Comparison of ENCODE assay signal across 13 cellular contexts in the genomic region with DNA sequence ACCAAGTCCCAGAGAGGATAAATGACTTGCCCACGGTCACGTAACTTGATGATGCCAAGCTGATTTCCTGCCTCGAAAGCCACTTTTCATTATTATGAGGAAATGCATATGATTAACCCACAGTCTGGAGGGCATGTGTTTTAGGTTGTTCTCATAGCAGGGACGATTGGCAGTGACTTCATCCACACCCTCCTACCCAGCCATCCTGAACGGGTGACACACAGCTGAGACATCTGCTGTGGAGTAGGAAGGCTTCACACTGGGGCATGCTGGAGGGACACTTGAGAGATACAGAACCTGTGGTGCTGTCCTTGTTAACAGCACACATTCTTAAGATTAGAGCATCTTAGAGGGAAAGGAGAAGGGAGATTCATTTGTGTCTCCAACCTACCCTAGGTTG.
DNase-seq lines count a peak whose midpoint lies in the region; ATAC-seq, FAIRE-seq and TF ChIP-seq lines count a peak whose summit lies in the region.
"Had no signal": no experiment of that assay in that cellular context is flagged by ENCODE, and none has a peak within 500 bp of the region (broad histone marks: within the 10 kb centered on the region; RNA-seq: fewer than 3 reads in every experiment).

No MANE protein-coding gene starts in this region.

- H2BK15ac ChIP-seq in mesendoderm (replicated peaks; ENCODE audit: low read depth), result no peak overlapping the region
- H2BK15ac ChIP-seq in neuronal stem cell (ENCODE audit: low read length), result no peak overlapping the region

- H3K27ac ChIP-seq in mesendoderm (ENCODE audit: low read depth, low read length) (no peak overlapping the region), neuronal stem cell (replicated peaks; ENCODE audit: low read length) (no peak overlapping the region)
- H3K27ac ChIP-seq: HL-60 had no signal

- peaks cover 0 to 7% (median 4%) of the 10 kb centered on the region in 7 donors for H3K9me3 Mint-ChIP-seq in CD14-positive monocyte
- H3K9me3 Mint-ChIP-seq in activated CD8-positive, alpha-beta T cell treated with anti-CD3 and anti-CD28 coated beads for 36 hours, result no peaks in the 10 kb centered on the region

- no peaks in the 10 kb centered on the region for H3K36me3 ChIP-seq in mesendoderm (ENCODE audit: control insufficient read depth, insufficient read depth, low read length)
- H3K36me3 ChIP-seq in neuronal stem cell (replicated peaks in 1 of 2; ENCODE audit: control insufficient read depth in 2 of 2, insufficient read depth in 2 of 2, low read length in 2 of 2), result no peaks in the 10 kb centered on the region
- H3K36me3 ChIP-seq: prostate gland had no signal

- H4K5ac ChIP-seq in mesendoderm (ENCODE audit: low read length), result no peak overlapping the region

- CTCF ChIA-PET in activated CD8-positive, alpha-beta T cell treated with anti-CD3 and anti-CD28 coated beads for 36 hours (lab: Charles Lee), result no interaction called here

- H3K4me3 Mint-ChIP-seq in CD14-positive monocyte, result peak overlapping the region in 1 of 2 donors; percentile 58
- H3K4me3 Mint-ChIP-seq in activated CD8-positive, alpha-beta T cell treated with anti-CD3 and anti-CD28 coated beads for 36 hours, result no peak overlapping the region
- H3K4me3 Mint-ChIP-seq: brain had no signal

- no peak overlapping the region for H3K23ac ChIP-seq in mesendoderm (ENCODE audit: low read length)
- no peak overlapping the region for H3K23ac ChIP-seq in neuronal stem cell (ENCODE audit: low read depth, low read length, poor library complexity)

- no peak overlapping the region for H3K18ac ChIP-seq in mesendoderm (ENCODE audit: low read length)
- no peak overlapping the region for H3K18ac ChIP-seq in neuronal stem cell (ENCODE audit: low read length)

- H3K27ac Mint-ChIP-seq in CD14-positive monocyte, result peak overlapping the region in 5 of 7 donors; percentile 4 to 75 (median 33)
- peak overlapping the region; percentile 12 for H3K27ac Mint-ChIP-seq in activated CD8-positive, alpha-beta T cell treated with anti-CD3 and anti-CD28 coated beads for 36 hours
- H3K27ac Mint-ChIP-seq: brain had no signal

- H2AK5ac ChIP-seq in mesendoderm (ENCODE audit: low read length) (no peak overlapping the region), neuronal stem cell (ENCODE audit: low read depth, low read length) (no peak overlapping the region)

- peak; percentile 94 for ATAC-seq in activated CD8-positive, alpha-beta T cell treated with anti-CD3 and anti-CD28 coated beads for 36 hours
- ATAC-seq in GM21447 (IDR thresholded peaks at IDR 0.05; ENCODE audit: unreplicated experiment), result no peak

- no CpG with 5 or more reads among the region's 5 CpGs for WGBS in mesendoderm (ENCODE audit: extremely low coverage, insufficient coverage, low lambda C conversion rate)
- WGBS in neuronal stem cell (ENCODE audit: extremely low coverage in 2 of 2, insufficient read length in 2 of 2, insufficient replicate concordance in 1 of 2), 2 donors, result no CpG with 5 or more reads among the region's 5 CpGs

- H3K4me1 Mint-ChIP-seq in CD14-positive monocyte, result peaks cover 20% of the 10 kb centered on the region
- peaks cover 19% of the 10 kb centered on the region for H3K4me1 Mint-ChIP-seq in activated CD8-positive, alpha-beta T cell treated with anti-CD3 and anti-CD28 coated beads for 36 hours (ENCODE audit: low read depth)
- H3K4me1 Mint-ChIP-seq: brain had no signal

- no peak overlapping the region for H3K14ac ChIP-seq in neuronal stem cell (ENCODE audit: low read length)

- no peak for TF ChIP-seq CTCF in CD14-positive monocyte (IDR thresholded peaks at IDR 0.05)
- no peak for TF ChIP-seq CTCF in activated CD8-positive, alpha-beta T cell treated with anti-CD3 and anti-CD28 coated beads for 36 hours (IDR thresholded peaks at IDR 0.05)

- H2BK5ac ChIP-seq in mesendoderm (ENCODE audit: low read length), result no peak overlapping the region
- no peak overlapping the region for H2BK5ac ChIP-seq in neuronal stem cell (ENCODE audit: low read length)

- H3K27me3 ChIP-seq in mesendoderm (ENCODE audit: insufficient read depth, low read length, poor library complexity) (no peaks in the 10 kb centered on the region), neuronal stem cell (ENCODE audit: control insufficient read depth in 3 of 3, insufficient read depth in 3 of 3, low read depth in 1 of 3, low read length in 3 of 3) (no peaks in the 10 kb centered on the region)

- H3K9ac ChIP-seq in mesendoderm (ENCODE audit: low read length) (no peak overlapping the region), neuronal stem cell (ENCODE audit: low read depth, low read length, poor library complexity) (no peak overlapping the region)

- peaks cover 2% of the 10 kb centered on the region in 2 donors for H3K36me3 Mint-ChIP-seq in CD14-positive monocyte
- no peaks in the 10 kb centered on the region for H3K36me3 Mint-ChIP-seq in activated CD8-positive, alpha-beta T cell treated with anti-CD3 and anti-CD28 coated beads for 36 hours (ENCODE audit: low read depth)
- H3K36me3 Mint-ChIP-seq: brain had no signal

- H3K27me3 Mint-ChIP-seq in CD14-positive monocyte (ENCODE audit: low read depth in 3 of 3), result peaks cover 0 to 4% (median 1%) of the 10 kb centered on the region in 3 donors
- H3K27me3 Mint-ChIP-seq in activated CD8-positive, alpha-beta T cell treated with anti-CD3 and anti-CD28 coated beads for 36 hours, result no peaks in the 10 kb centered on the region
- H3K27me3 Mint-ChIP-seq: brain had no signal

- H3K4me2 ChIP-seq in mesendoderm (ENCODE audit: low read length) (no peak overlapping the region), neuronal stem cell (ENCODE audit: insufficient read depth, low read length, poor library complexity, severe bottlenecking) (no peak overlapping the region)

- H3K79me1 ChIP-seq in mesendoderm (ENCODE audit: low read length), result no peaks in the 10 kb centered on the region
- peaks cover 1% of the 10 kb centered on the region for H3K79me1 ChIP-seq in neuronal stem cell (ENCODE audit: low read depth, low read length)

- no peaks in the 10 kb centered on the region for H3K4me1 ChIP-seq in mesendoderm (ENCODE audit: control insufficient read depth, low read depth, low read length)
- H3K4me1 ChIP-seq in neuronal stem cell (ENCODE audit: control insufficient read depth in 2 of 2, insufficient read depth in 1 of 2, low read depth in 1 of 2, low read length in 2 of 2), result peaks cover 0 to 1% of the 10 kb centered on the region in 2 donors
- H3K4me1 ChIP-seq: prostate gland had no signal

- no peak overlapping the region for H3K4me3 ChIP-seq in mesendoderm (ENCODE audit: low read length)
- no peak overlapping the region for H3K4me3 ChIP-seq in neuronal stem cell (ENCODE audit: low read length in 2 of 2)
- H3K4me3 ChIP-seq: prostate gland had no signal

- H2AFZ ChIP-seq in neuronal stem cell (ENCODE audit: low read length), result no peak overlapping the region

- no peak overlapping the region for H3K56ac ChIP-seq in mesendoderm (ENCODE audit: low read length)

- no peak overlapping the region for H2BK12ac ChIP-seq in neuronal stem cell (ENCODE audit: low read length)

- H2BK120ac ChIP-seq in mesendoderm (ENCODE audit: low read depth, low read length), result no peak overlapping the region
- no peak overlapping the region for H2BK120ac ChIP-seq in neuronal stem cell (ENCODE audit: low read depth, low read length)

- POLR2A ChIA-PET in activated CD8-positive, alpha-beta T cell treated with anti-CD3 and anti-CD28 coated beads for 36 hours (lab: Charles Lee), result no interaction called here

- no peak overlapping the region for H3K4ac ChIP-seq in mesendoderm (ENCODE audit: low read depth, low read length)
- H3K4ac ChIP-seq in neuronal stem cell (ENCODE audit: low read length), result no peak overlapping the region

- DNase-seq in CD14-positive monocyte (ENCODE audit: low spot score) (peak; percentile 80), HK-2 (ENCODE audit: unreplicated experiment) (peak; percentile 69), mesendoderm (peak; percentile 32), posterior vena cava (ENCODE audit: low spot score) (no peak), neuronal stem cell (ENCODE audit: low spot score) (no peak), GM19239 (ENCODE audit: insufficient read length, low spot score) (no peak)
- DNase-seq in activated CD8-positive, alpha-beta T cell treated with anti-CD3 and anti-CD28 coated beads for 36 hours, result peak; percentile 55
- DNase-seq: NCI-H2081 treated with DMSO at 0.1 percent for 48 hours, RPMI8226 had no signal

- no peak for FAIRE-seq in GM19239 (lab: Jason Lieb, UNC)

- H3K79me2 ChIP-seq in mesendoderm (ENCODE audit: control insufficient read depth, insufficient read depth, low read length), result no peaks in the 10 kb centered on the region

- H3K9me3 ChIP-seq in neuronal stem cell (replicated peaks in 1 of 2; ENCODE audit: control insufficient read depth in 2 of 2, insufficient read depth in 1 of 2, low read depth in 1 of 2, low read length in 2 of 2), result peaks cover 0 to 3% of the 10 kb centered on the region in 2 donors
- H3K9me3 ChIP-seq: prostate gland had no signal

- no peak overlapping the region for H4K8ac ChIP-seq in mesendoderm (ENCODE audit: low read depth, low read length)
- no peak overlapping the region for H4K8ac ChIP-seq in neuronal stem cell (ENCODE audit: low read depth, low read length)

- intact Hi-C loops in CD14-positive monocyte (cut with micrococcal nuclease) (no loop called here), posterior vena cava (cut with DNase I) (no loop called here)
- intact Hi-C loops in activated CD8-positive, alpha-beta T cell treated with anti-CD3 and anti-CD28 coated beads for 36 hours (cut with micrococcal nuclease), result no loop called here

- no peak overlapping the region for H4K91ac ChIP-seq in neuronal stem cell (ENCODE audit: low read depth, low read length, poor library complexity)

Comparison
In these comparisons a context has a peak if more than half of its experiments do, and no peak if none do; other contexts are left out.
1. DNase-seq: peak in CD14-positive monocyte (single experiment), HK-2 (single experiment), activated CD8-positive, alpha-beta T cell treated with anti-CD3 and anti-CD28 coated beads for 36 hours (single experiment) and mesendoderm (single experiment); none in posterior vena cava (single experiment), neuronal stem cell (single experiment) and GM19239 (single experiment).